7 cellular contexts compared by ENCODE assay signal in the genomic region with DNA sequence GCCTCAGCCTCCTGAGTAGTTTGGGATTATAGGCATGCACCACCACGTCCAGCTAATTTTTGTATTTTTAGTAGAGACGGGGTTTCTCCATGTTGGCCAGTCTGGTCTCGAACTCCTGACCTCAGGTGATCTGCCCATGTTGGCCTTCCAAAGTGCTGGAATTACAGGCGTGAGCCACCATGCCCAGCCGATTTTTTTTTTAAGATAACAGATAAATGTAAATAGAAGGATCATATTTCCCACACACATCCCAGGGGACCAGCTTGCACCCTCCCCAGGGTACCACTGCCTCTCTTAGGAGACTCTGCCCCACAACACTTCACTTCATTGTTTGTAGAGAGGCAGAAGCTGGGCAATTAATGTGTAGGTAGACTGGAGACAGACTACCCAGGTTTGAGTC. TPM values are rescaled to one million over a fixed set of nuclear protein-coding genes. Genes with fewer than 3 reads are reported as not detected.
DNase-seq lines count a peak whose midpoint lies in the region; ATAC-seq and TF ChIP-seq lines count a peak whose summit lies in the region.
"Not testable (repeated sequence)": the region's sequence is repeated elsewhere in the genome, so short reads cannot be mapped to it uniquely, and the experiment has no call there.

No MANE protein-coding gene starts in this region.

- TF ChIP-seq CTCF in NB4 (IDR thresholded peaks at IDR 0.05; ENCODE audit: low read depth, low read length); endodermal cell (conservative IDR thresholded peaks at IDR 0.05); neural cell (IDR thresholded peaks at IDR 0.05; ENCODE audit: poor library complexity, severe bottlenecking): not testable (repeated sequence)

- not testable (repeated sequence) for H3K27ac ChIP-seq in endodermal cell (ENCODE audit: low read depth, low read length)
- H3K27ac ChIP-seq in neural cell (ENCODE audit: low read length), result peak overlapping the region; percentile 74

- not testable (repeated sequence) for TF ChIP-seq RAD21 in neural cell (conservative IDR thresholded peaks at IDR 0.05)

- not testable (repeated sequence) for H3K79me2 ChIP-seq in neural cell (replicated peaks; ENCODE audit: insufficient read depth, low read length)

- ATAC-seq in T-cell (replicated peaks in 1 of 4); activated T-helper 17 cell treated with anti-CD3 and anti-CD28 coated beads, Interleukin-2, amount 50 U/mL, for 72 hours (replicated peaks): not testable (repeated sequence)

- not testable (repeated sequence) for H3K9me3 ChIP-seq in endodermal cell (ENCODE audit: control insufficient read depth, low read length); neural cell (ENCODE audit: low read length)

- not testable (repeated sequence) for H3K27ac Mint-ChIP-seq in T-cell; activated T-helper 17 cell treated with anti-CD3 and anti-CD28 coated beads, Interleukin-2, amount 50 U/mL, for 72 hours; endodermal cell

- not testable (repeated sequence) for H3K36me3 ChIP-seq in endodermal cell (ENCODE audit: control insufficient read depth, insufficient read depth, low read length); neural cell (ENCODE audit: insufficient read depth, low read length)

- H3K27me3 Mint-ChIP-seq in T-cell; activated T-helper 17 cell treated with anti-CD3 and anti-CD28 coated beads, Interleukin-2, amount 50 U/mL, for 72 hours; endodermal cell (ENCODE audit: insufficient read depth): not testable (repeated sequence)

- not testable (repeated sequence) for H3K4me1 ChIP-seq in endodermal cell (ENCODE audit: control insufficient read depth, insufficient read depth, low read length)

- not testable (repeated sequence) for H3K36me3 Mint-ChIP-seq in T-cell; activated T-helper 17 cell treated with anti-CD3 and anti-CD28 coated beads, Interleukin-2, amount 50 U/mL, for 72 hours (ENCODE audit: low read depth); endodermal cell (ENCODE audit: low read depth)

- H2AFZ ChIP-seq in neural cell (ENCODE audit: low read depth, low read length), result not testable (repeated sequence)

- H3F3A ChIP-seq in neural cell (ENCODE audit: insufficient read depth, low read length, poor library complexity, severe bottlenecking), result not testable (repeated sequence)

- H3K4me2 ChIP-seq in neural cell (ENCODE audit: low read length), result not testable (repeated sequence)

- not testable (repeated sequence) for H3K9me3 Mint-ChIP-seq in T-cell; activated T-helper 17 cell treated with anti-CD3 and anti-CD28 coated beads, Interleukin-2, amount 50 U/mL, for 72 hours; endodermal cell

- peak; percentile 45 for DNase-seq in DMS153 treated with DMSO at 0.1 percent for 48 hours (lab: John Stamatoyannopoulos, UW; ENCODE audit: unreplicated experiment)
- DNase-seq in NB4 (ENCODE audit: low read depth), result peak; percentile 55
- DNase-seq in NCI-H345 treated with DMSO at 0.1 percent for 48 hours (lab: John Stamatoyannopoulos, UW; ENCODE audit: unreplicated experiment), result peak; percentile 58
- DNase-seq in T-cell, endodermal cell: not testable (repeated sequence)

- not testable (repeated sequence) for H4K20me1 ChIP-seq in neural cell (ENCODE audit: insufficient read depth)

- TF ChIP-seq POLR2A in NB4 (IDR thresholded peaks at IDR 0.05; ENCODE audit: extremely low read depth, insufficient read length), result not testable (repeated sequence)

- not testable (repeated sequence) for TF ChIP-seq EP300 in neural cell (conservative IDR thresholded peaks at IDR 0.05; ENCODE audit: poor library complexity, severe bottlenecking)

- H3K9me2 ChIP-seq in neural cell (ENCODE audit: insufficient read depth, low read length), result not testable (repeated sequence)

- not testable (repeated sequence) for H3K27me3 ChIP-seq in endodermal cell (ENCODE audit: control insufficient read depth, insufficient read depth, low read length, poor library complexity, severe bottlenecking); neural cell (ENCODE audit: insufficient read depth, low read depth, low read length)

- not testable (repeated sequence) for H3K9ac ChIP-seq in endodermal cell (ENCODE audit: extremely low read depth, low read length, poor library complexity, severe bottlenecking)
- peak overlapping the region; percentile 71 for H3K9ac ChIP-seq in neural cell (ENCODE audit: low read length)

- POLR2A ChIA-PET in T-cell (lab: Charles Lee), result not testable (repeated sequence)

- H3K4me3 ChIP-seq in NB4 (ENCODE audit: low read depth, low read length); endodermal cell (ENCODE audit: low read length): not testable (repeated sequence)
- H3K4me3 ChIP-seq in neural cell (ENCODE audit: low read length), result peak overlapping the region; percentile 71

- H3K4me3 Mint-ChIP-seq in T-cell, result peak overlapping the region in 2 of 3 donors; percentile 28 to 93
- peak overlapping the region; percentile 89 for H3K4me3 Mint-ChIP-seq in activated T-helper 17 cell treated with anti-CD3 and anti-CD28 coated beads, Interleukin-2, amount 50 U/mL, for 72 hours
- peak overlapping the region; percentile 89 for H3K4me3 Mint-ChIP-seq in endodermal cell

- 90 to 93% methylated on average over 3 to 5 of the region's 5 CpGs for WGBS in endodermal cell (ENCODE audit: insufficient coverage in 1 of 2, insufficient read length in 1 of 2), 2 experiments

- CTCF ChIA-PET in T-cell (lab: Charles Lee), result not testable (repeated sequence)

- H3K4me1 Mint-ChIP-seq in T-cell, result peaks cover 16 to 20% (median 20%) of the 10 kb centered on the region in 3 donors
- not testable (repeated sequence) for H3K4me1 Mint-ChIP-seq in activated T-helper 17 cell treated with anti-CD3 and anti-CD28 coated beads, Interleukin-2, amount 50 U/mL, for 72 hours; endodermal cell

RNA-seq across cellular contexts. Expression of gene PRRC2B, which starts 19.2 kb away (rescaled TPM):
- total RNA-seq in T-cell, result 100 to 1,000 TPM; 259 to 375 (median 370) TPM
- total RNA-seq in activated T-helper 17 cell treated with anti-CD3 and anti-CD28 coated beads, Interleukin-2, amount 50 U/mL, for 72 hours, result 100 to 1,000 TPM; 136 to 157 TPM
- total RNA-seq in endodermal cell, result 100 to 1,000 TPM; 309 to 334 TPM
- 182 TPM for polyA plus RNA-seq in endodermal cell (2013, experiment 1 of 2)
- polyA plus RNA-seq in endodermal cell (2013, experiment 2 of 2), result 205 TPM
- polyA plus RNA-seq in neural cell, result 89.5 and 108 TPM in 2 replicates
- polyA minus RNA-seq in neural cell, result 272 and 284 TPM in 2 replicates
